ENCODE assay signal across 17 cellular contexts in genomic region chr4:99722006-99722405, GRCh38.
DNase-seq lines count a peak whose midpoint lies in the region; ATAC-seq and TF ChIP-seq lines count a peak whose summit lies in the region.
"Had no signal": no experiment of that assay in that cellular context is flagged by ENCODE, and none has a peak within 500 bp of the region (broad histone marks: within the 10 kb centered on the region; RNA-seq: fewer than 3 reads in every experiment).

No MANE protein-coding gene starts in this region.

- TF ChIP-seq POLR2A in heart left ventricle (IDR thresholded peaks at IDR 0.05) = no peak
- TF ChIP-seq POLR2A in gastroesophageal sphincter (IDR thresholded peaks at IDR 0.05) = no peak

- no peak overlapping the region for H3K9ac ChIP-seq in stomach smooth muscle (ENCODE audit: low read length in 2 of 2)

- no peak for TF ChIP-seq CTCF in heart left ventricle (IDR thresholded peaks at IDR 0.05)
- TF ChIP-seq CTCF in gastroesophageal sphincter (IDR thresholded peaks at IDR 0.05) = no peak

- no peaks in the 10 kb centered on the region for H3K27me3 ChIP-seq in heart left ventricle
- no peaks in the 10 kb centered on the region for H3K27me3 ChIP-seq in gastroesophageal sphincter
- no peaks in the 10 kb centered on the region for H3K27me3 ChIP-seq in stomach smooth muscle (ENCODE audit: control insufficient read depth in 1 of 2, insufficient read depth in 2 of 2, low read length in 2 of 2)
- H3K27me3 ChIP-seq: spleen had no signal

- WGBS in heart left ventricle, 4 donors = 82 to 94% (median 86%) methylated on average over 1 of the region's 1 CpG
- 75 to 100% methylated on average over 1 of the region's 1 CpG for WGBS in gastroesophageal sphincter (ENCODE audit: low coverage in 1 of 2), 2 donors

- H3K4me3 ChIP-seq in heart left ventricle (no peak overlapping the region), gastroesophageal sphincter (no peak overlapping the region), stomach smooth muscle (ENCODE audit: low read length in 2 of 2) (no peak overlapping the region)
- H3K4me3 ChIP-seq: spleen had no signal

- intact Hi-C loops in heart left ventricle (cut with DNase I) = loop anchor here in 8 of 10 donors (2.0 to 10.0 kb wide), 7 partner anchors 40 to 225 kb away; partner anchors contain the start of genes TRMT10A (in 7 of the 8) and DNAJB14 (in 2 of the 8)
- intact Hi-C loops in cardiac septum (cut with DNase I) = loop anchor here (5.0 to 10.0 kb wide), 5 partner anchors 40 to 160 kb away; partner anchors contain the start of genes C4orf54 and TRMT10A

- H3K36me3 ChIP-seq in heart left ventricle (no peaks in the 10 kb centered on the region), gastroesophageal sphincter (no peaks in the 10 kb centered on the region), stomach smooth muscle (ENCODE audit: control insufficient read depth in 2 of 2, insufficient read depth in 2 of 2, low read length in 2 of 2) (no peaks in the 10 kb centered on the region)
- H3K36me3 ChIP-seq: spleen had no signal

- TF ChIP-seq EP300 in gastroesophageal sphincter (IDR thresholded peaks at IDR 0.05) = no peak

- ATAC-seq in heart left ventricle = no peak
- no peak for ATAC-seq in gastroesophageal sphincter
- ATAC-seq in HG03095 (IDR thresholded peaks at IDR 0.05; ENCODE audit: unreplicated experiment) = no peak
- no peak for ATAC-seq in HG02885 (IDR thresholded peaks at IDR 0.05; ENCODE audit: poor library complexity, unreplicated experiment)

- DNase-seq in heart left ventricle (no peak), cardiac septum (ENCODE audit: low spot score) (no peak), amniotic epithelial cell (ENCODE audit: low read depth) (peak; percentile 52), middle frontal gyrus (ENCODE audit: extremely low spot score, low spot score) (no peak)
- DNase-seq: activated CD4-positive, alpha-beta T cell treated with anti-CD3 and anti-CD28 coated beads, Interleukin-2, amount 10 ng/mL, durations not matched to agents 24 days and 14 days; activated T-cell treated with anti-CD3 and anti-CD28 coated beads for 4 hours; CD8-positive, alpha-beta memory T cell; HCEC 1CT; NCI-H146; NCI-H345; spleen; stimulated activated naive CD4-positive, alpha-beta T cell treated with Interleukin-2 at 50 U/mL for 16 hours; T1000 had no signal

- H3K27ac ChIP-seq in heart left ventricle (peak overlapping the region in 8 of 12 donors; percentile 40 to 77 (median 68)), gastroesophageal sphincter (peak overlapping the region; percentile 58 to 93 (median 80)), stomach smooth muscle (ENCODE audit: low read length) (peak overlapping the region; percentile 73)

- H3K4me1 ChIP-seq in heart left ventricle (peaks cover 0 to 27% (median 14%) of the 10 kb centered on the region in 12 donors), gastroesophageal sphincter (peaks cover 0 to 41% (median 17%) of the 10 kb centered on the region in 3 donors), stomach smooth muscle (ENCODE audit: control insufficient read depth, insufficient read depth, low read length) (peaks cover 10% of the 10 kb centered on the region)
- H3K4me1 ChIP-seq: spleen had no signal

- H3K9me3 ChIP-seq in heart left ventricle (no peaks in the 10 kb centered on the region), gastroesophageal sphincter (no peaks in the 10 kb centered on the region), stomach smooth muscle (ENCODE audit: control insufficient read depth in 2 of 2, low read length in 2 of 2) (no peaks in the 10 kb centered on the region)
- H3K9me3 ChIP-seq: spleen had no signal
